ENCODE assay signal across 16 cellular contexts in genomic region chr5:123582570-123583293, GRCh38.
A peak's percentile ranks its signal among the peaks of the same experiment; 100 is the strongest.
DNase-seq lines count a peak whose midpoint lies in the region; ATAC-seq, FAIRE-seq and TF ChIP-seq lines count a peak whose summit lies in the region.
"Had no signal": no experiment of that assay in that cellular context is flagged by ENCODE, and none has a peak within 500 bp of the region (broad histone marks: within the 10 kb centered on the region; RNA-seq: fewer than 3 reads in every experiment).

No MANE protein-coding gene starts in this region.

- FAIRE-seq in endothelial cell of umbilical vein (lab: Jason Lieb, UNC): peak; percentile 77

- dilution Hi-C loops in endothelial cell of umbilical vein (cut with MboI; ENCODE audit: extremely low pct_ligation_motif_present, low sequenced_read_pairs): no loop called here

- H3K27me3 Mint-ChIP-seq in GM23338 (ENCODE audit: insufficient read depth, low read depth, poor library complexity): no peaks in the 10 kb centered on the region
- H3K27me3 Mint-ChIP-seq in mesothelial cell of epicardium (ENCODE audit: low read depth): no peaks in the 10 kb centered on the region
- H3K27me3 Mint-ChIP-seq in HFFc6 (ENCODE audit: insufficient read depth): no peaks in the 10 kb centered on the region
- H3K27me3 Mint-ChIP-seq: activated naive CD8-positive, alpha-beta T cell treated with anti-CD3 and anti-CD28 coated beads, Interleukin-2, amount 10 ng/mL, durations not matched to agents 7 days and 5 days; B cell; central memory CD8-positive, alpha-beta T cell had no signal

- H3K4me3 Mint-ChIP-seq in GM23338 (peak overlapping the region; percentile 31), mesothelial cell of epicardium (no peak overlapping the region), HFFc6 (no peak overlapping the region)
- H3K4me3 Mint-ChIP-seq: activated naive CD8-positive, alpha-beta T cell treated with anti-CD3 and anti-CD28 coated beads, Interleukin-2, amount 10 ng/mL, durations not matched to agents 7 days and 5 days; B cell; central memory CD8-positive, alpha-beta T cell had no signal

- H3K4me2 ChIP-seq in GM23338 (peak overlapping the region; percentile 36), endothelial cell of umbilical vein (ENCODE audit: insufficient read depth, low read length) (peak overlapping the region; percentile 79)

- H4K20me1 ChIP-seq in GM23338 (replicated peaks; ENCODE audit: insufficient read depth) (no peaks in the 10 kb centered on the region), endothelial cell of umbilical vein (replicated peaks; ENCODE audit: control insufficient read depth, extremely low read depth, insufficient read depth, low read length) (no peaks in the 10 kb centered on the region)

- CTCF ChIA-PET in endothelial cell of umbilical vein (lab: Charles Lee): interaction anchor here (1.0 to 1.1 kb wide), 4 partner anchors 8 to 160 kb away, joined by 3 to 6 read pairs (median 3); partner anchors contain the start of gene CEP120

- H3K9me3 ChIP-seq in endothelial cell of umbilical vein (replicated peaks; ENCODE audit: control insufficient read depth, insufficient read depth, low read length): no peaks in the 10 kb centered on the region
- H3K9me3 ChIP-seq: esophagus muscularis mucosa, vagina had no signal

- POLR2A ChIA-PET in endothelial cell of umbilical vein (lab: Charles Lee): no interaction called here

- H3K27me3 ChIP-seq in GM23338 (ENCODE audit: insufficient read depth) (no peaks in the 10 kb centered on the region), endothelial cell of umbilical vein (ENCODE audit: control insufficient read depth in 2 of 2, insufficient read depth in 2 of 2, low read length in 2 of 2) (no peaks in the 10 kb centered on the region)
- H3K27me3 ChIP-seq: esophagus muscularis mucosa, vagina had no signal

- no peaks in the 10 kb centered on the region for H3K9me3 Mint-ChIP-seq in GM23338
- peaks cover 19% of the 10 kb centered on the region for H3K9me3 Mint-ChIP-seq in mesothelial cell of epicardium
- H3K9me3 Mint-ChIP-seq in HFFc6: no peaks in the 10 kb centered on the region
- H3K9me3 Mint-ChIP-seq: central memory CD8-positive, alpha-beta T cell had no signal

- DNase-seq in GM23338 (ENCODE audit: low spot score) (peak; percentile 48), MV-4-11 (lab: John Stamatoyannopoulos, UW) (peak; percentile 53), endothelial cell of umbilical vein (ENCODE audit: low read depth, low spot score) (peak; percentile 78), mesothelial cell of epicardium (ENCODE audit: low spot score in 2 of 2, unreplicated experiment in 2 of 2) (no peak), ureter (ENCODE audit: low spot score) (no peak), NCI-H345 (lab: John Stamatoyannopoulos, UW) (no peak), HFFc6 (no peak)
- no peak for DNase-seq in stimulated activated CD4-positive, alpha-beta T cell treated with anti-CD3 and anti-CD28 coated beads, Interleukin-2, amount 100 ng/mL, for 48 hours
- DNase-seq: activated CD4-positive, CD25-positive, alpha-beta regulatory T cell treated with anti-CD3 and anti-CD28 coated beads, Interleukin-2, amount 50 U/mL, for 72 hours; activated naive CD8-positive, alpha-beta T cell treated with anti-CD3 and anti-CD28 coated beads, Interleukin-2, amount 10 ng/mL, durations not matched to agents 7 days and 5 days; DMS53; stimulated activated CD4-positive, alpha-beta T cell treated with anti-CD3 and anti-CD28 coated beads, Interleukin-2, amount 100 ng/mL, for 24 hours had no signal

- H3K9me2 ChIP-seq in GM23338 (ENCODE audit: insufficient read depth): no peaks in the 10 kb centered on the region

- no peak overlapping the region for H3K27ac ChIP-seq in GM23338 (ENCODE audit: low read depth)
- H3K27ac ChIP-seq in endothelial cell of umbilical vein (ENCODE audit: insufficient read depth, low read depth, low read length): peak overlapping the region; percentile 28
- H3K27ac ChIP-seq: esophagus muscularis mucosa, vagina had no signal

- peaks cover 29% of the 10 kb centered on the region for H3K4me1 Mint-ChIP-seq in GM23338
- peaks cover 4% of the 10 kb centered on the region for H3K4me1 Mint-ChIP-seq in mesothelial cell of epicardium
- peaks cover 10% of the 10 kb centered on the region; the same call in 1 of the 2 replicates for H3K4me1 Mint-ChIP-seq in HFFc6 (ENCODE audit: low read depth)
- H3K4me1 Mint-ChIP-seq: activated naive CD8-positive, alpha-beta T cell treated with anti-CD3 and anti-CD28 coated beads, Interleukin-2, amount 10 ng/mL, durations not matched to agents 7 days and 5 days had no signal

- H3K36me3 Mint-ChIP-seq in GM23338 (ENCODE audit: low read depth): peaks cover 23% of the 10 kb centered on the region; the same call in 2 of the 3 replicates
- peaks cover 36% of the 10 kb centered on the region for H3K36me3 Mint-ChIP-seq in mesothelial cell of epicardium
- H3K36me3 Mint-ChIP-seq in HFFc6 (ENCODE audit: low read depth): peaks cover 4% of the 10 kb centered on the region; the same call in 1 of the 2 replicates

- peak; percentile 82 for ATAC-seq in GM23338

- H3K9me1 ChIP-seq in endothelial cell of umbilical vein (replicated peaks; ENCODE audit: control insufficient read depth, extremely low read depth, insufficient read depth, low read length): no peaks in the 10 kb centered on the region

- H3K4me1 ChIP-seq in GM23338 (ENCODE audit: insufficient read depth) (peaks cover 28% of the 10 kb centered on the region), endothelial cell of umbilical vein (ENCODE audit: control insufficient read depth, extremely low read depth, insufficient read depth, low read length) (peaks cover 13% of the 10 kb centered on the region)
- H3K4me1 ChIP-seq: vagina had no signal

- no peaks in the 10 kb centered on the region for H3K36me3 ChIP-seq in GM23338 (ENCODE audit: insufficient read depth)
- H3K36me3 ChIP-seq in endothelial cell of umbilical vein (ENCODE audit: control insufficient read depth in 2 of 2, extremely low read depth in 1 of 2, insufficient read depth in 2 of 2, low read length in 2 of 2): no peaks in the 10 kb centered on the region

- no TSS peak for BruUV-seq in endothelial cell of umbilical vein (replicated peaks; lab: Mats Ljungman, UMichigan)

- no peak for TF ChIP-seq CTCF in GM23338 (conservative IDR thresholded peaks at IDR 0.05; ENCODE audit: low read depth in 2 of 2)
- no peak for TF ChIP-seq CTCF in endothelial cell of umbilical vein (IDR thresholded peaks at IDR 0.05; ENCODE audit: extremely low read depth in 1 of 2, insufficient read depth in 1 of 2, low read depth in 1 of 2, low read length in 2 of 2)
- TF ChIP-seq CTCF in mesothelial cell of epicardium (IDR thresholded peaks at IDR 0.05; ENCODE audit: unreplicated experiment): no peak
- no peak for TF ChIP-seq CTCF in HFFc6 (IDR thresholded peaks at IDR 0.05)

- intact Hi-C loops in endothelial cell of umbilical vein (cut with micrococcal nuclease): no loop called here

- no peaks in the 10 kb centered on the region for H3F3A ChIP-seq in GM23338 (replicated peaks; ENCODE audit: low read depth)

- no peak overlapping the region for H3K9ac ChIP-seq in endothelial cell of umbilical vein (replicated peaks; ENCODE audit: extremely low read depth, insufficient read depth, low read length)

- H3K4me3 ChIP-seq in GM23338: peak overlapping the region; percentile 11; the same call in 1 of the 2 replicates
- no peak overlapping the region for H3K4me3 ChIP-seq in endothelial cell of umbilical vein (replicated peaks in 1 of 3; ENCODE audit: insufficient read depth in 1 of 3, low read depth in 1 of 3, low read length in 3 of 3)
- H3K4me3 ChIP-seq: esophagus muscularis mucosa, vagina had no signal

- H2AFZ ChIP-seq in GM23338 (no peak overlapping the region), endothelial cell of umbilical vein (ENCODE audit: low read depth, low read length) (no peak overlapping the region)

- peaks cover 11% of the 10 kb centered on the region; the same call in 1 of the 2 replicates for H3K79me2 ChIP-seq in GM23338 (replicated peaks; ENCODE audit: insufficient read depth)
- peaks cover 2% of the 10 kb centered on the region for H3K79me2 ChIP-seq in endothelial cell of umbilical vein (ENCODE audit: control insufficient read depth, insufficient read depth, low read length)

- TF ChIP-seq POLR2A in endothelial cell of umbilical vein (IDR thresholded peaks at IDR 0.05; ENCODE audit: low read depth, low read length): no peak

- H3K27ac Mint-ChIP-seq in GM23338 (0 out of 2 replicates have a peak overlapping the region, but pooled peaks have one; percentile 57), mesothelial cell of epicardium (peak overlapping the region; percentile 76), HFFc6 (no peak overlapping the region)
- H3K27ac Mint-ChIP-seq: activated naive CD8-positive, alpha-beta T cell treated with anti-CD3 and anti-CD28 coated beads, Interleukin-2, amount 10 ng/mL, durations not matched to agents 7 days and 5 days; B cell had no signal

TF ChIP-seq in GM23338, 12 proteins besides CTCF, POLR2A, EP300 and RAD21:
- no peak for TF ChIP-seq ZNF331 (CRISPR knock-in tag; IDR thresholded peaks at IDR 0.05; ENCODE audit: low read depth)
- TF ChIP-seq POLR2AphosphoS5 (IDR thresholded peaks at IDR 0.05; ENCODE audit: low read depth): no peak
- no peak for TF ChIP-seq ZNF114 (CRISPR knock-in tag; IDR thresholded peaks at IDR 0.05)
- TF ChIP-seq NANOG (IDR thresholded peaks at IDR 0.05; ENCODE audit: borderline replicate concordance): peak; percentile 40

TF ChIP-seq in endothelial cell of umbilical vein, 7 proteins besides CTCF, POLR2A, EP300 and RAD21:
- TF ChIP-seq FOS (IDR thresholded peaks at IDR 0.05; ENCODE audit: borderline replicate concordance, insufficient read depth, low read length) (peak; percentile 18), GATA2 (IDR thresholded peaks at IDR 0.05; ENCODE audit: insufficient read depth, insufficient read length, low read depth, low read length) (no peak)

Comparison
In these comparisons a context has a peak if more than half of its experiments do, and no peak if none do; other contexts are left out.
1. DNase-seq: peak in GM23338 (single experiment), MV-4-11 (single experiment) and endothelial cell of umbilical vein (single experiment); none in mesothelial cell of epicardium (0 of 2), ureter (single experiment), NCI-H345 (single experiment), stimulated activated CD4-positive, alpha-beta T cell treated with anti-CD3 and anti-CD28 coated beads, Interleukin-2, amount 100 ng/mL, for 48 hours (0 of 2) and HFFc6 (single experiment).